ENCODE assay signal across 16 cellular contexts in genomic region chr4:73315091-73315490, GRCh38. TPM values are rescaled to one million over a fixed set of nuclear protein-coding genes. Genes with fewer than 3 reads are reported as not detected.
DNase-seq lines count a peak whose midpoint lies in the region; ATAC-seq and TF ChIP-seq lines count a peak whose summit lies in the region.
"Had no signal": no experiment of that assay in that cellular context is flagged by ENCODE, and none has a peak within 500 bp of the region (broad histone marks: within the 10 kb centered on the region; RNA-seq: fewer than 3 reads in every experiment).

No MANE protein-coding gene starts in this region.

- 90 to 94% methylated on average over 2 of the region's 2 CpGs for WGBS in testis, 2 donors

- ATAC-seq in SK-N-SH treated with all-trans-retinoic acid at 6 μM for 48 hours = peak; percentile 37; the same call in 1 of the 3 replicates

- TF ChIP-seq POLR2A in testis (IDR thresholded peaks at IDR 0.05) = no peak

- H3K4me1 ChIP-seq in testis = no peaks in the 10 kb centered on the region
- H3K4me1 ChIP-seq: parathyroid adenoma had no signal

- TF ChIP-seq CTCF in AG09309 (IDR thresholded peaks at IDR 0.05; ENCODE audit: control insufficient read depth, insufficient read depth, low read depth, low read length, missing control alignments) (no peak), testis (IDR thresholded peaks at IDR 0.05) (no peak)

- H3K36me3 ChIP-seq in testis (ENCODE audit: low read depth, missing control alignments) = no peaks in the 10 kb centered on the region

- H3K27me3 ChIP-seq in testis = no peaks in the 10 kb centered on the region

- no peak overlapping the region for H3K4me3 ChIP-seq in AG09309 (ENCODE audit: control insufficient read depth, low read depth, low read length)
- H3K4me3 ChIP-seq in testis = no peak overlapping the region
- H3K4me3 ChIP-seq: SK-N-MC had no signal

- DNase-seq in AG09309 (ENCODE audit: low read depth) = peak; percentile 49
- DNase-seq in HT1080 (ENCODE audit: low read depth) = peak; percentile 57
- peak; percentile 44 for DNase-seq in fibroblast of the conjunctiva (ENCODE audit: low read depth)
- no peak for DNase-seq in NCI-H345 (lab: John Stamatoyannopoulos, UW)
- no peak for DNase-seq in testis
- DNase-seq in stimulated activated CD8-positive, alpha-beta memory T cell treated with anti-CD3 and anti-CD28 coated beads, Interleukin-4, amount 100 ng/mL, for 48 hours = no peak
- no peak for DNase-seq in NK-92 (lab: John Stamatoyannopoulos, UW; ENCODE audit: unreplicated experiment)
- DNase-seq: ACHN; activated B cell treated with CpG ODN at 0.5 μM for 24 hours; activated CD8-positive, alpha-beta memory T cell treated with anti-CD3 and anti-CD28 coated beads, Interleukin-2, amount 50 U/mL, for 4 hours; DMS153; NCI-H1092 had no signal

- H3K9me3 ChIP-seq in testis = no peaks in the 10 kb centered on the region

- no peak overlapping the region for H3K27ac ChIP-seq in testis
- H3K27ac ChIP-seq: HL-60, parathyroid adenoma, SK-N-MC had no signal

- intact Hi-C loops in testis (cut with DNase I; ENCODE audit: low total_unique reads) = no loop called here

TF ChIP-seq in SK-N-SH treated with all-trans-retinoic acid at 6 μM for 48 hours, 23 proteins besides CTCF, POLR2A, EP300 and RAD21:
- no peak for TF ChIP-seq ESRRG (CRISPR knock-in tag; IDR thresholded peaks at IDR 0.05)
- no peak for TF ChIP-seq ZC3H10 (CRISPR knock-in tag; IDR thresholded peaks at IDR 0.05)
- no peak for TF ChIP-seq OSR1 (CRISPR knock-in tag; IDR thresholded peaks at IDR 0.05)
- TF ChIP-seq ZFP3 (CRISPR knock-in tag; IDR thresholded peaks at IDR 0.05) = no peak
- TF ChIP-seq, protein P1, sequence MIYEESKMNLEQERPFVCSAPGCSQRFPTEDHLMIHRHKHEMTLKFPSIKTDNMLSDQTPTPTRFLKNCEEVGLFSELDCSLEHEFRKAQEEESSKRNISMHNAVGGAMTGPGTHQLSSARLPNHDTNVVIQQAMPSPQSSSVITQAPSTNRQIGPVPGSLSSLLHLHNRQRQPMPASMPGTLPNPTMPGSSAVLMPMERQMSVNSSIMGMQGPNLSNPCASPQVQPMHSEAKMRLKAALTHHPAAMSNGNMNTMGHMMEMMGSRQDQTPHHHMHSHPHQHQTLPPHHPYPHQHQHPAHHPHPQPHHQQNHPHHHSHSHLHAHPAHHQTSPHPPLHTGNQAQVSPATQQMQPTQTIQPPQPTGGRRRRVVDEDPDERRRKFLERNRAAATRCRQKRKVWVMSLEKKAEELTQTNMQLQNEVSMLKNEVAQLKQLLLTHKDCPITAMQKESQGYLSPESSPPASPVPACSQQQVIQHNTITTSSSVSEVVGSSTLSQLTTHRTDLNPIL (CRISPR knock-in tag; IDR thresholded peaks at IDR 0.05; ENCODE audit: low read depth) = no peak
- TF ChIP-seq ZFP30 (CRISPR knock-in tag; IDR thresholded peaks at IDR 0.05) = no peak
- no peak for TF ChIP-seq SNAI2 (CRISPR knock-in tag; IDR thresholded peaks at IDR 0.05)
- TF ChIP-seq TCF4 (CRISPR knock-in tag; IDR thresholded peaks at IDR 0.05; ENCODE audit: borderline replicate concordance) = no peak
- TF ChIP-seq ISL1 (CRISPR knock-in tag; IDR thresholded peaks at IDR 0.05) = no peak
- TF ChIP-seq, protein P2, sequence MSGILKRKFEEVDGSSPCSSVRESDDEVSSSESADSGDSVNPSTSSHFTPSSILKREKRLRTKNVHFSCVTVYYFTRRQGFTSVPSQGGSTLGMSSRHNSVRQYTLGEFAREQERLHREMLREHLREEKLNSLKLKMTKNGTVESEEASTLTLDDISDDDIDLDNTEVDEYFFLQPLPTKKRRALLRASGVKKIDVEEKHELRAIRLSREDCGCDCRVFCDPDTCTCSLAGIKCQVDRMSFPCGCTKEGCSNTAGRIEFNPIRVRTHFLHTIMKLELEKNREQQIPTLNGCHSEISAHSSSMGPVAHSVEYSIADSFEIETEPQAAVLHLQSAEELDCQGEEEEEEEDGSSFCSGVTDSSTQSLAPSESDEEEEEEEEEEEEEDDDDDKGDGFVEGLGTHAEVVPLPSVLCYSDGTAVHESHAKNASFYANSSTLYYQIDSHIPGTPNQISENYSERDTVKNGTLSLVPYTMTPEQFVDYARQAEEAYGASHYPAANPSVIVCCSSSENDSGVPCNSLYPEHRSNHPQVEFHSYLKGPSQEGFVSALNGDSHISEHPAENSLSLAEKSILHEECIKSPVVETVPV (CRISPR knock-in tag; IDR thresholded peaks at IDR 0.05) = no peak
- no peak for TF ChIP-seq ARNTL (CRISPR knock-in tag; IDR thresholded peaks at IDR 0.05; ENCODE audit: borderline replicate concordance, low read depth)

RNA-seq across cellular contexts. Expression of gene ANKRD17, which starts 56.5 kb away (rescaled TPM):
- total RNA-seq in HT1080 (2014; rRNA removed; shearing (Covaris generic)) = 39.7 and 42.4 TPM in 2 replicates
- polyA plus RNA-seq in HT1080 (2015; cell fraction: cytosol; rRNA removed) = 20.4 and 27.6 TPM in 2 replicates
- 77.5 and 79.5 TPM in 2 replicates for polyA plus RNA-seq in HT1080 (2015; cell fraction: nucleus; rRNA removed)
- total RNA-seq in testis = 10 to 100 TPM; 68.9 to 78.3 TPM
- polyA plus RNA-seq in testis (ENCODE audit: insufficient read depth, low read depth, low replicate concordance) = 26.9 TPM

Comparison
In these comparisons a context has a peak if more than half of its experiments do, and no peak if none do; other contexts are left out.
1. DNase-seq: peak in AG09309 (single experiment), HT1080 (single experiment) and fibroblast of the conjunctiva (single experiment); none in NCI-H345 (single experiment), testis (single experiment), stimulated activated CD8-positive, alpha-beta memory T cell treated with anti-CD3 and anti-CD28 coated beads, Interleukin-4, amount 100 ng/mL, for 48 hours (single experiment) and NK-92 (single experiment).